8 cellular contexts compared by ENCODE assay signal in genomic region chr10:72334196-72334831, GRCh38. TPM values are rescaled to one million over a fixed set of nuclear protein-coding genes. Genes with fewer than 3 reads are reported as not detected.
DNase-seq lines count a peak whose midpoint lies in the region; ATAC-seq and TF ChIP-seq lines count a peak whose summit lies in the region.

No MANE protein-coding gene starts in this region.

- peaks cover 4 to 8% of the 10 kb centered on the region in 2 donors for H3K36me3 Mint-ChIP-seq in activated T-cell treated with anti-CD3 and anti-CD28 coated beads, Interleukin-2, amount 50 U/mL, for 72 hours (ENCODE audit: insufficient read depth in 2 of 2)

- no peak for ATAC-seq in activated T-cell treated with anti-CD3 and anti-CD28 coated beads, Interleukin-2, amount 50 U/mL, for 72 hours (replicated peaks in 1 of 2)
- ATAC-seq in GM19395 (IDR thresholded peaks at IDR 0.05; ENCODE audit: unreplicated experiment), result no peak

- H3K36me3 ChIP-seq in hepatocyte (replicated peaks; ENCODE audit: insufficient read depth, low read depth), result no peaks in the 10 kb centered on the region

- peak; percentile 84 for DNase-seq in ELF-1 (ENCODE audit: low read depth, low spot score)
- peak; percentile 85 for DNase-seq in NCI-H1092 (lab: John Stamatoyannopoulos, UW)
- no peak for DNase-seq in activated T-cell treated with anti-CD3 and anti-CD28 coated beads, Interleukin-2, amount 50 U/mL, for 72 hours
- DNase-seq in hepatocyte (ENCODE audit: low spot score), result peak; percentile 68
- DNase-seq in skeletal muscle cell (ENCODE audit: low read depth), result peak; percentile 60
- DNase-seq in cerebellum (ENCODE audit: low spot score), result no peak
- no peak for DNase-seq in GM19238 (ENCODE audit: insufficient read length, low spot score)

- no peak overlapping the region for H2AFZ ChIP-seq in hepatocyte

- no peaks in the 10 kb centered on the region for H3K27me3 Mint-ChIP-seq in activated T-cell treated with anti-CD3 and anti-CD28 coated beads, Interleukin-2, amount 50 U/mL, for 72 hours (ENCODE audit: low read depth)

- no peaks in the 10 kb centered on the region for H3K9me2 ChIP-seq in hepatocyte (replicated peaks; ENCODE audit: insufficient read depth)

- no peaks in the 10 kb centered on the region for H4K20me1 ChIP-seq in hepatocyte (ENCODE audit: insufficient read depth, poor library complexity, severe bottlenecking)

- peak overlapping the region; percentile 95 for H3K27ac Mint-ChIP-seq in activated T-cell treated with anti-CD3 and anti-CD28 coated beads, Interleukin-2, amount 50 U/mL, for 72 hours

- peaks cover 81% of the 10 kb centered on the region for H3K4me1 Mint-ChIP-seq in activated T-cell treated with anti-CD3 and anti-CD28 coated beads, Interleukin-2, amount 50 U/mL, for 72 hours (ENCODE audit: low read depth)

- no peak overlapping the region for H3K4me2 ChIP-seq in hepatocyte

- H3K4me3 ChIP-seq in hepatocyte, result no peak overlapping the region
- no peak overlapping the region for H3K4me3 ChIP-seq in skeletal muscle cell (ENCODE audit: low read depth, low read length)

- peak overlapping the region; percentile 74 to 85 for H3K4me3 Mint-ChIP-seq in activated T-cell treated with anti-CD3 and anti-CD28 coated beads, Interleukin-2, amount 50 U/mL, for 72 hours

- no peaks in the 10 kb centered on the region for H3K9me3 ChIP-seq in hepatocyte (ENCODE audit: low read depth)

- no peaks in the 10 kb centered on the region for H3K79me2 ChIP-seq in hepatocyte

- peaks cover 37% of the 10 kb centered on the region for H3K4me1 ChIP-seq in hepatocyte (ENCODE audit: insufficient read depth)

- no peaks in the 10 kb centered on the region for H3K27me3 ChIP-seq in hepatocyte

- H3K27ac ChIP-seq in hepatocyte, result peak overlapping the region; percentile 86

- 68% methylated on average over 18 of the region's 18 CpGs for WGBS in hepatocyte (ENCODE audit: low lambda C conversion rate, missing lambda C conversion rate)

- H3K9me3 Mint-ChIP-seq in activated T-cell treated with anti-CD3 and anti-CD28 coated beads, Interleukin-2, amount 50 U/mL, for 72 hours, result no peaks in the 10 kb centered on the region

- no peak for TF ChIP-seq CTCF in hepatocyte (IDR thresholded peaks at IDR 0.05; ENCODE audit: poor library complexity)

RNA-seq across cellular contexts. Expression of gene DNAJB12, which starts 20.4 kb away (rescaled TPM):
- total RNA-seq in activated T-cell treated with anti-CD3 and anti-CD28 coated beads, Interleukin-2, amount 50 U/mL, for 72 hours, result 10 to 100 TPM; 24.1 to 25.2 TPM
- 31.0 and 33.5 TPM in 2 replicates for total RNA-seq in hepatocyte
- 40.3 and 41.5 TPM in 2 replicates for polyA plus RNA-seq in hepatocyte
- 16.1 TPM for total RNA-seq in cerebellum

Comparison
In these comparisons a context has a peak if more than half of its experiments do, and no peak if none do; other contexts are left out.
1. DNase-seq: peak in ELF-1 (single experiment), NCI-H1092 (single experiment), hepatocyte (single experiment) and skeletal muscle cell (single experiment); none in activated T-cell treated with anti-CD3 and anti-CD28 coated beads, Interleukin-2, amount 50 U/mL, for 72 hours (0 of 2), cerebellum (single experiment) and GM19238 (single experiment).